ENCODE assay signal across 3 cellular contexts in genomic region chr5:177771206-177771605, GRCh38. TPM values are rescaled to one million over a fixed set of nuclear protein-coding genes. Genes with fewer than 3 reads are reported as not detected.
"Had no signal": no experiment of that assay in that cellular context is flagged by ENCODE, and none has a peak within 500 bp of the region (broad histone marks: within the 10 kb centered on the region; RNA-seq: fewer than 3 reads in every experiment).

No MANE protein-coding gene starts in this region.

RNA-seq across cellular contexts. Expression of gene FAM153A, which starts 11.5 kb away (rescaled TPM):
- total RNA-seq: kidney epithelial cell, pulmonary artery endothelial cell, urinary bladder had no signal
